ENCODE assay signal across 11 cellular contexts in the genomic region with DNA sequence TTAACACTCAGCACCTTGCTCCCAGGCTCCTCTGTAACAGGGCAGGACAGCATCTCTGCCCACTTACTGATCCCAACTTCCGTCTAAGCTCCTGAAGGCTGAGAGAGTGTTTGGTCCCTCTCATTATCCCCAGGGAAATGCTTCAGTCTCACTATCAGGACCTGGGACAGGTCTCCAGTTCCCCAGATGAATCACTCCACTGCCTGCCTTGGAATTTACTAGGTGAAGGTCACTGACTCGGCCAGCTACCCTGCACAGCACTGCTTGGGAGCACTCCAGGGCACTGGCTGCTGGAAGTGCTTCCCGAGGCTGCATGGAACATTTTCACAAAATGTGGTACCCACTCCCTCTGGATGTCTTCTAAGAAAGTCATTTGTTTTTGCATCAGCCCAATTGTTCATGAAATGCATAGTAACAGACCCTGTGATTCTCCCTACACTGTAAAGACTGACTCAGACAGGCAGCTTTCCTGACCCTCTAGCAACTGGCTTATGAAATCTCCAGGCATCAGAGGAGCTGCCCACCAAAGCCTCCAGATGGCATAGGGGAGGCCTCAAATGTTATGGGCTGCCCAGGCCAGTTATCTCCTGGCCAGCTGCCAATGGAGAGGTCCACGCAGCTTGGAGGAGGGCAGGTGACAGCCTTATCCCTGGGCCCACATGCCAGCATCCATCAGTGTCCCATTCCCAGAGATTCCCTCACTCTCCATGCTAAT.
DNase-seq lines count a peak whose midpoint lies in the region; FAIRE-seq and TF ChIP-seq lines count a peak whose summit lies in the region.
"Had no signal": no experiment of that assay in that cellular context is flagged by ENCODE, and none has a peak within 500 bp of the region (broad histone marks: within the 10 kb centered on the region; RNA-seq: fewer than 3 reads in every experiment).

No MANE protein-coding gene starts in this region.

- TF ChIP-seq CTCF in fibroblast of mammary gland (conservative IDR thresholded peaks at IDR 0.05; ENCODE audit: control insufficient read depth, insufficient read depth, low read depth, low read length), result no peak

- H3K4me3 ChIP-seq in fibroblast of mammary gland (ENCODE audit: control insufficient read depth, low read depth, low read length), result no peak overlapping the region

- FAIRE-seq in RCC 7860 (lab: Jason Lieb, UNC) (no peak), GM19239 (lab: Jason Lieb, UNC) (no peak)

- no peaks in the 10 kb centered on the region for H3K4me1 Mint-ChIP-seq in activated CD4-positive, alpha-beta T cell treated with anti-CD3 and anti-CD28 coated beads, Interleukin-2, amount 10 ng/mL, durations not matched to agents 7 days and 5 days

- no peak overlapping the region for H3K4me3 Mint-ChIP-seq in activated CD4-positive, alpha-beta T cell treated with anti-CD3 and anti-CD28 coated beads, Interleukin-2, amount 10 ng/mL, durations not matched to agents 7 days and 5 days

- POLR2A ChIA-PET in activated CD4-positive, alpha-beta T cell treated with anti-CD3 and anti-CD28 coated beads, Interleukin-2, amount 10 ng/mL, durations not matched to agents 7 days and 5 days (lab: Charles Lee), result no interaction called here

- no peak for DNase-seq in activated CD4-positive, alpha-beta T cell treated with anti-CD3 and anti-CD28 coated beads, Interleukin-2, amount 10 ng/mL, durations not matched to agents 7 days and 5 days
- no peak for DNase-seq in activated CD4-positive, alpha-beta T cell treated with anti-CD3 and anti-CD28 coated beads for 48 hours
- peak; percentile 36 for DNase-seq in RCC 7860 (ENCODE audit: low spot score)
- DNase-seq in fibroblast of mammary gland (ENCODE audit: low read depth), result peak; percentile 7
- peak; percentile 76 for DNase-seq in renal cortical epithelial cell (ENCODE audit: low read depth)
- DNase-seq in OCI-M1 (lab: John Stamatoyannopoulos, UW), result no peak
- no peak for DNase-seq in GM19239 (ENCODE audit: insufficient read length, low spot score)
- no peak for DNase-seq in COR-L47 (lab: John Stamatoyannopoulos, UW)
- DNase-seq: central memory CD4-positive, alpha-beta T cell; foreskin melanocyte; right cardiac atrium had no signal

- no peaks in the 10 kb centered on the region for H3K27me3 Mint-ChIP-seq in activated CD4-positive, alpha-beta T cell treated with anti-CD3 and anti-CD28 coated beads, Interleukin-2, amount 10 ng/mL, durations not matched to agents 7 days and 5 days

- peak overlapping the region; percentile 22 for H3K27ac Mint-ChIP-seq in activated CD4-positive, alpha-beta T cell treated with anti-CD3 and anti-CD28 coated beads, Interleukin-2, amount 10 ng/mL, durations not matched to agents 7 days and 5 days

- CTCF ChIA-PET in activated CD4-positive, alpha-beta T cell treated with anti-CD3 and anti-CD28 coated beads, Interleukin-2, amount 10 ng/mL, durations not matched to agents 7 days and 5 days (lab: Charles Lee), result no interaction called here

- no peaks in the 10 kb centered on the region for H3K9me3 Mint-ChIP-seq in activated CD4-positive, alpha-beta T cell treated with anti-CD3 and anti-CD28 coated beads, Interleukin-2, amount 10 ng/mL, durations not matched to agents 7 days and 5 days

- H3K36me3 Mint-ChIP-seq in activated CD4-positive, alpha-beta T cell treated with anti-CD3 and anti-CD28 coated beads, Interleukin-2, amount 10 ng/mL, durations not matched to agents 7 days and 5 days (ENCODE audit: low read depth), result no peaks in the 10 kb centered on the region

Comparison
In these comparisons a context has a peak if more than half of its experiments do, and no peak if none do; other contexts are left out.
1. DNase-seq: peak in RCC 7860 (single experiment), fibroblast of mammary gland (single experiment) and renal cortical epithelial cell (single experiment); none in activated CD4-positive, alpha-beta T cell treated with anti-CD3 and anti-CD28 coated beads, Interleukin-2, amount 10 ng/mL, durations not matched to agents 7 days and 5 days (single experiment), activated CD4-positive, alpha-beta T cell treated with anti-CD3 and anti-CD28 coated beads for 48 hours (single experiment), OCI-M1 (single experiment), GM19239 (single experiment) and COR-L47 (single experiment).